ENCODE assay signal across 33 cellular contexts in genomic region chr2:127124426-127124825, GRCh38.
"Had no signal": no experiment of that assay in that cellular context is flagged by ENCODE, and none has a peak within 500 bp of the region (broad histone marks: within the 10 kb centered on the region; RNA-seq: fewer than 3 reads in every experiment).

No MANE protein-coding gene starts in this region.

- H3K36me3 ChIP-seq: Peyer's patch had no signal

- H3K9me3 ChIP-seq: Peyer's patch had no signal

- H3K27me3 ChIP-seq: Peyer's patch had no signal

- H3K4me2 ChIP-seq: KMS-11 had no signal

- H3K9ac ChIP-seq: KMS-11 had no signal

- FAIRE-seq: bronchial epithelial cell had no signal

- H3K27ac ChIP-seq: KMS-11, Peyer's patch, RWPE1, VCaP had no signal

- H3K4me3 ChIP-seq: Peyer's patch had no signal

- DNase-seq: activated B cell treated with CpG ODN at 0.5 μM for 24 hours; activated CD4-positive, alpha-beta memory T cell treated with anti-CD3 and anti-CD28 coated beads, Interleukin-2, amount 10 ng/mL, durations not matched to agents 7 days and 5 days; activated CD4-positive, alpha-beta T cell treated with anti-CD3 and anti-CD28 coated beads for 4 hours; activated CD4-positive, alpha-beta T cell treated with anti-CD3 and anti-CD28 coated beads, Interleukin-2, amount 50 U/mL, for 1 hour; activated CD4-positive, CD25-positive, alpha-beta regulatory T cell treated with anti-CD3 and anti-CD28 coated beads, Interleukin-2, amount 50 U/mL, for 72 hours; activated effector memory CD4-positive, alpha-beta T cell treated with Interleukin-2 at 50 U/mL for 16 hours; activated naive CD4-positive, alpha-beta T cell treated with anti-CD3 and anti-CD28 coated beads, Interleukin-2, amount 10 ng/mL, durations not matched to agents 7 days and 5 days; activated naive CD8-positive, alpha-beta T cell treated with anti-CD3 and anti-CD28 coated beads, Interleukin-2, amount 50 U/mL, for 24 hours; activated T-cell treated with anti-CD3 and anti-CD28 coated beads, Interleukin-2, amount 50 U/mL, for 48 hours; anterior cingulate cortex; caudate nucleus; cerebellar nuclear complex; MM.1S; MV-4-11; NCI-H1092; NCI-H1436 treated with DMSO at 0.1 percent for 48 hours; NCI-H1694 treated with DMSO at 0.1 percent for 48 hours; NCI-H2029; NCI-H345; NCI-H524 treated with DMSO at 0.1 percent for 48 hours; NK-92 treated with Interleukin-12 subunit alpha and Interleukin-12 subunit beta, amount 100 ng/mL, for 24 hours; PC-3; Peyer's patch; SIG-M5; SW 1271; T-helper 1 cell; T-helper 2 cell; T-helper 9 cell had no signal

- H3K4me1 ChIP-seq: Peyer's patch had no signal

- ATAC-seq: activated naive CD8-positive, alpha-beta T cell treated with anti-CD3 and anti-CD28 coated beads, Interleukin-2, amount 50 U/mL, for 24 hours; PC-3; Right ventricle myocardium inferior had no signal
